ENCODE assay signal across 8 cellular contexts in genomic region chr16:87966685-87967185, GRCh38. TPM values are rescaled to one million over a fixed set of nuclear protein-coding genes. Genes with fewer than 3 reads are reported as not detected.
A peak's percentile ranks its signal among the peaks of the same experiment; 100 is the strongest.
DNase-seq lines count a peak whose midpoint lies in the region; ATAC-seq and TF ChIP-seq lines count a peak whose summit lies in the region.

No MANE protein-coding gene starts in this region.

- H3K9me3 ChIP-seq in Loucy (ENCODE audit: insufficient read depth, low read depth, low read length) (no peaks in the 10 kb centered on the region), stomach (peaks cover 2 to 14% (median 8%) of the 10 kb centered on the region in 4 donors)

- TF ChIP-seq CTCF in Loucy (conservative IDR thresholded peaks at IDR 0.05; ENCODE audit: low read length): no peak
- TF ChIP-seq CTCF in stomach (IDR thresholded peaks at IDR 0.05): no peak

- no peak overlapping the region for H2AFZ ChIP-seq in Loucy (ENCODE audit: low read length)

- peak; percentile 73 for DNase-seq in astrocyte of the hippocampus (ENCODE audit: low read depth, low spot score)
- no peak for DNase-seq in left lobe of liver (ENCODE audit: low spot score)
- peak; percentile 68 for DNase-seq in stomach
- no peak for DNase-seq in NCI-H128 (lab: John Stamatoyannopoulos, UW; ENCODE audit: unreplicated experiment)
- DNase-seq in HUDEP-2 (lab: John Stamatoyannopoulos, UW; ENCODE audit: unreplicated experiment in 76 of 76): no peak

- H4K20me1 ChIP-seq in Loucy (ENCODE audit: insufficient read depth, low read length, poor library complexity, severe bottlenecking): no peaks in the 10 kb centered on the region

- H3K4me3 ChIP-seq in Loucy (ENCODE audit: low read length, poor library complexity, severe bottlenecking): no peak overlapping the region
- peak overlapping the region in 3 of 4 donors; percentile 4 to 31 (median 13) for H3K4me3 ChIP-seq in stomach

- H3F3A ChIP-seq in Loucy (ENCODE audit: low read depth): peaks cover 2% of the 10 kb centered on the region; the same call in 1 of the 2 replicates

- intact Hi-C loops in stomach (cut with DNase I; ENCODE audit: low total_unique reads): no loop called here

- peak; percentile 69 for ATAC-seq in left lobe of liver
- ATAC-seq in GM18511 (IDR thresholded peaks at IDR 0.05; ENCODE audit: unreplicated experiment): no peak
- no peak for ATAC-seq in HG03159 (IDR thresholded peaks at IDR 0.05; ENCODE audit: unreplicated experiment)

- no peak overlapping the region for H3K9ac ChIP-seq in Loucy (ENCODE audit: low read depth, low read length, poor library complexity, severe bottlenecking)

- no peak for TF ChIP-seq EP300 in stomach (IDR thresholded peaks at IDR 0.05)

- TF ChIP-seq POLR2A in stomach (IDR thresholded peaks at IDR 0.05): no peak

- peaks cover 74% of the 10 kb centered on the region for H3K79me2 ChIP-seq in Loucy (ENCODE audit: insufficient read depth, low read length)

- H3K4me2 ChIP-seq in Loucy (ENCODE audit: low read depth, low read length, poor library complexity, severe bottlenecking): peak overlapping the region; percentile 8

- H3K9me2 ChIP-seq in Loucy (replicated peaks; ENCODE audit: low read depth, low read length): no peaks in the 10 kb centered on the region

- H3K27me3 ChIP-seq in Loucy (ENCODE audit: insufficient read depth, low read length, poor library complexity, severe bottlenecking) (no peaks in the 10 kb centered on the region), stomach (no peaks in the 10 kb centered on the region)

- H3K36me3 ChIP-seq in Loucy (ENCODE audit: insufficient read depth, low read length): no peaks in the 10 kb centered on the region
- H3K36me3 ChIP-seq in stomach: peaks cover 0 to 10% (median 5%) of the 10 kb centered on the region in 4 donors

- WGBS in stomach, 5 donors: 14 to 27% (median 18%) methylated on average over 13 to 14 of the region's 14 CpGs

- peaks cover 26% of the 10 kb centered on the region for H3K4me1 ChIP-seq in Loucy (ENCODE audit: insufficient read depth, low read length, poor library complexity, severe bottlenecking)
- peaks cover 13 to 48% (median 20%) of the 10 kb centered on the region in 4 donors for H3K4me1 ChIP-seq in stomach

- peak overlapping the region; percentile 56 to 78 (median 74) for H3K27ac ChIP-seq in stomach

RNA-seq across cellular contexts. Expression of gene BANP, which starts 15.5 kb away (rescaled TPM):
- total RNA-seq in left lobe of liver: 22.4 TPM
- total RNA-seq in stomach: 100 to 1,000 TPM in 1 of 5 donors, 10 to 100 TPM in 4; 17.4 to 144 (median 71.2) TPM
- polyA plus RNA-seq in stomach: 10 to 100 TPM in 1 of 3 donors, 1 to 10 TPM in 2; 6.0 to 10.3 (median 7.5) TPM

RNA-seq across cellular contexts. Expression of gene CA5A, which starts 30.4 kb away (rescaled TPM):
- total RNA-seq in left lobe of liver (35.7 TPM), stomach (not detected)
- polyA plus RNA-seq in stomach: not detected

Comparison
In these comparisons a context has a peak if more than half of its experiments do, and no peak if none do; other contexts are left out.
1. DNase-seq: peak in astrocyte of the hippocampus (single experiment) and stomach (single experiment); none in left lobe of liver (single experiment), NCI-H128 (single experiment) and HUDEP-2 (0 of 76).
2. RNA of gene CA5A, which starts 30.4 kb away (total RNA-seq): 35.7 TPM in left lobe of liver (single experiment); not detected in stomach; every median in the first group is over 10 times any median in the second.